8 cellular contexts compared by ENCODE assay signal in genomic region chr5:107248065-107248695, GRCh38.
DNase-seq lines count a peak whose midpoint lies in the region; ATAC-seq and TF ChIP-seq lines count a peak whose summit lies in the region.

No MANE protein-coding gene starts in this region.

- intact Hi-C loops in heart right ventricle (cut with DNase I) = loop anchor here in 1 of 10 donors (10.0 kb wide), 1 partner anchor 427 kb away; the partner anchor contains the start of gene EFNA5

- WGBS in heart right ventricle, 2 donors = 57 to 59% methylated on average over 10 of the region's 10 CpGs

- H3K9me3 ChIP-seq in heart right ventricle = no peaks in the 10 kb centered on the region

- DNase-seq in DMS114 treated with DMSO at 0.1 percent for 48 hours (lab: John Stamatoyannopoulos, UW; ENCODE audit: unreplicated experiment) = peak; percentile 2
- DNase-seq in NCI-H1694 treated with DMSO at 0.1 percent for 48 hours (lab: John Stamatoyannopoulos, UW) = peak; percentile 50
- peak; percentile 55 to 56 for DNase-seq in activated T-cell treated with anti-CD3 and anti-CD28 coated beads, Interleukin-2, amount 50 U/mL, for 48 hours
- peak; percentile 14 to 29 for DNase-seq in heart right ventricle
- peak; percentile 43 for DNase-seq in renal cortical epithelial cell (ENCODE audit: low read depth)
- DNase-seq in NCI-H1436 (lab: John Stamatoyannopoulos, UW) = no peak
- DNase-seq in stimulated activated naive CD4-positive, alpha-beta T cell (lab: John Stamatoyannopoulos, UW) = no peak

- H3K4me3 ChIP-seq in heart right ventricle = no peak overlapping the region

- no peak overlapping the region for H3K27ac ChIP-seq in heart right ventricle

- peak; percentile 83 for ATAC-seq in GM21367 (IDR thresholded peaks at IDR 0.05; ENCODE audit: unreplicated experiment)
- peak in 1 of 8 donors; percentile 45 for ATAC-seq in heart right ventricle

- no peaks in the 10 kb centered on the region for H3K4me1 ChIP-seq in heart right ventricle

- H3K27me3 ChIP-seq in heart right ventricle = no peaks in the 10 kb centered on the region

- peak; percentile 35 to 76 (median 61) for TF ChIP-seq CTCF in heart right ventricle (IDR thresholded peaks at IDR 0.05)

- no peaks in the 10 kb centered on the region for H3K36me3 ChIP-seq in heart right ventricle

Comparison
In these comparisons a context has a peak if more than half of its experiments do, and no peak if none do; other contexts are left out.
1. DNase-seq: peak in DMS114 treated with DMSO at 0.1 percent for 48 hours (single experiment), NCI-H1694 treated with DMSO at 0.1 percent for 48 hours (single experiment), activated T-cell treated with anti-CD3 and anti-CD28 coated beads, Interleukin-2, amount 50 U/mL, for 48 hours (2 of 2), heart right ventricle (2 of 2) and renal cortical epithelial cell (single experiment); none in NCI-H1436 (single experiment) and stimulated activated naive CD4-positive, alpha-beta T cell (0 of 6).